Comparison of ENCODE assay signal across 22 cellular contexts in the genomic region with DNA sequence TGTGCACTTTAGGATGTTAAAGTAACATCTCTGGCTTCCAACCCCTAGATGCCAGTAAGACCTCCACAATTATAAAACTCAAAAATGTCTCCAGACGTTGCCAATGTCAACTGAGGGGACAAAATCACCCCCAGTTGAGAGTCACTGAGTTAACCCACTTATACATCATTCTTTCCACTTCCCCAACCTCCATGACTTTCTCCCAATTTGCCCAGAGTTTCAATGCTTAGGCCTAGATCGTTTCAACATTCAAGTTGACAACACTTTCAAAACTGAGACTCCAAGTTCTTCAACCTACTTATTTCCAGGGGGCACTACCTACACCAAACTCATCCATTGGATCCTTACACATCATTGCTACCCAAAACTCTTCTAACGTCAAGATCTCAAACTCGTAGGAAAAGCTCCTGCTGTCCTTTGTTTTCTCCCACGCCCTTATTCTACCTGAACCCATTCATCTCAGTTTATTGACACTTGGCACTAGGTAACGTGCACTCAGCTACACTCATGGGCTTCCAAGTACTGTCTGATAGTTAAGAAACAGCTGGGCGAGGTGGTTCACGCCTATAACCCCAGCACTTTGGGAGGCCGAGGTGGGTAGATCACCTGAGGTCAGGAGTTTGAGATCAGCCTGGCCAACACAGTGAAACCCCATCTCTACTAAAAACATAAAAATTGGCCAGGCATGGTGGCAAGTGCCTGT. TPM values are rescaled to one million over a fixed set of nuclear protein-coding genes. Genes with fewer than 3 reads are reported as not detected.
DNase-seq lines count a peak whose midpoint lies in the region; ATAC-seq, FAIRE-seq and TF ChIP-seq lines count a peak whose summit lies in the region.
"Had no signal": no experiment of that assay in that cellular context is flagged by ENCODE, and none has a peak within 500 bp of the region (broad histone marks: within the 10 kb centered on the region; RNA-seq: fewer than 3 reads in every experiment).

No MANE protein-coding gene starts in this region.

- H3K4me1 ChIP-seq in HEK293 (ENCODE audit: control insufficient read depth, insufficient read depth, low read length) = peaks cover 17% of the 10 kb centered on the region

- no peaks in the 10 kb centered on the region for H3K36me3 ChIP-seq in HEK293 (ENCODE audit: control insufficient read depth in 2 of 2, insufficient read depth in 1 of 2, low read length in 2 of 2)
- H3K36me3 ChIP-seq: BE2C; BLaER1 treated with 17β-estradiol and CSF1 and Interleukin-3, amounts not matched to agents 10 nM and 100 nM had no signal

- H3K36me3 Mint-ChIP-seq in nephron (ENCODE audit: low read depth) = peaks cover 9% of the 10 kb centered on the region
- H3K36me3 Mint-ChIP-seq: CD14-positive monocyte had no signal

- H3K9me3 ChIP-seq in HEK293 (ENCODE audit: control insufficient read depth, insufficient read depth, low read depth, low read length) = no peaks in the 10 kb centered on the region
- H3K9me3 ChIP-seq: A549; BE2C; BLaER1 treated with 17β-estradiol and CSF1 and Interleukin-3, amounts not matched to agents 10 nM and 100 nM; HAP-1 had no signal

- H3K9me3 Mint-ChIP-seq in nephron = no peaks in the 10 kb centered on the region
- H3K9me3 Mint-ChIP-seq: CD4-positive, alpha-beta T cell; CD8-positive, alpha-beta memory T cell had no signal

- H3K4me3 ChIP-seq in HEK293 (ENCODE audit: low read depth, low read length) = no peak overlapping the region
- H3K4me3 ChIP-seq: A549; BLaER1 treated with 17β-estradiol and CSF1 and Interleukin-3, amounts not matched to agents 10 nM and 100 nM; HAP-1 had no signal

- peaks cover 64% of the 10 kb centered on the region for H3K4me1 Mint-ChIP-seq in nephron
- H3K4me1 Mint-ChIP-seq: CD14-positive monocyte; CD8-positive, alpha-beta memory T cell had no signal

- TF ChIP-seq CTCF in HEK293 (tag by site-specific recombination; IDR thresholded peaks at IDR 0.05) (no peak), nephron (IDR thresholded peaks at IDR 0.05; ENCODE audit: unreplicated experiment in 3 of 3) (no peak)

- no peak overlapping the region for H3K4me3 Mint-ChIP-seq in nephron
- H3K4me3 Mint-ChIP-seq: CD14-positive monocyte; CD4-positive, alpha-beta T cell; CD8-positive, alpha-beta memory T cell had no signal

- no peak for FAIRE-seq in RCC 7860 (lab: Jason Lieb, UNC)
- FAIRE-seq: A549, G401.6, GM12892, H54 had no signal

- POLR2A ChIA-PET in HEK293 (lab: Yijun Ruan, JAX) = interaction anchor here (1.4 kb wide), 1 partner anchor 11 kb away, joined by 4 read pairs; no protein-coding TSS in a partner anchor

- CTCF ChIA-PET in HEK293 (lab: Yijun Ruan, JAX) = interaction anchor here (0.6 kb wide), 1 partner anchor 13 kb away, joined by 3 read pairs; no protein-coding TSS in a partner anchor

- H3K27ac Mint-ChIP-seq in nephron = peak overlapping the region in 2 of 3 experiments; percentile 1 to 25
- H3K27ac Mint-ChIP-seq: CD14-positive monocyte; CD4-positive, alpha-beta T cell had no signal

- peak; percentile 68 for ATAC-seq in left colon
- ATAC-seq: A549 had no signal

- H3K27ac ChIP-seq in HEK293 (ENCODE audit: extremely low read depth, low read depth, low read length) = no peak overlapping the region
- H3K27ac ChIP-seq: A549; BLaER1 treated with 17β-estradiol and CSF1 and Interleukin-3, amounts not matched to agents 10 nM and 100 nM had no signal

- intact Hi-C loops in left colon (cut with DNase I, micrococcal nuclease) = no loop called here

- H3K27me3 Mint-ChIP-seq in nephron (ENCODE audit: low read depth) = no peaks in the 10 kb centered on the region
- H3K27me3 Mint-ChIP-seq: CD4-positive, alpha-beta T cell had no signal

- no peak for DNase-seq in left colon
- DNase-seq in DMS153 (lab: John Stamatoyannopoulos, UW) = no peak
- DNase-seq in middle frontal gyrus (ENCODE audit: extremely low spot score, low spot score) = no peak
- no peak for DNase-seq in RCC 7860 (ENCODE audit: low spot score)
- DNase-seq in activated naive CD4-positive, alpha-beta T cell (lab: John Stamatoyannopoulos, UW) = no peak
- DNase-seq: 8988T; ACHN; AML-193; BE2C; CD4-positive, alpha-beta T cell; CD8-positive, alpha-beta memory T cell; DND-41; GOT3 had no signal

TF ChIP-seq in HEK293, 187 proteins besides CTCF, POLR2A, EP300 and RAD21:
- TF ChIP-seq GLI2 (tag by site-specific recombination; IDR thresholded peaks at IDR 0.05; ENCODE audit: borderline replicate concordance, low read depth) (no peak), ZNF133 (tag by site-specific recombination; IDR thresholded peaks at IDR 0.05) (peak; percentile 92)
TF ChIP-seq in HEK293: peak in this region for 1.

RNA-seq across cellular contexts. Expression of a gene that starts 24.5 kb away (rescaled TPM):
- 10 to 100 TPM; 34.3 to 48.8 TPM for total RNA-seq in left colon
